Comparison of ENCODE assay signal across 12 cellular contexts in the genomic region with DNA sequence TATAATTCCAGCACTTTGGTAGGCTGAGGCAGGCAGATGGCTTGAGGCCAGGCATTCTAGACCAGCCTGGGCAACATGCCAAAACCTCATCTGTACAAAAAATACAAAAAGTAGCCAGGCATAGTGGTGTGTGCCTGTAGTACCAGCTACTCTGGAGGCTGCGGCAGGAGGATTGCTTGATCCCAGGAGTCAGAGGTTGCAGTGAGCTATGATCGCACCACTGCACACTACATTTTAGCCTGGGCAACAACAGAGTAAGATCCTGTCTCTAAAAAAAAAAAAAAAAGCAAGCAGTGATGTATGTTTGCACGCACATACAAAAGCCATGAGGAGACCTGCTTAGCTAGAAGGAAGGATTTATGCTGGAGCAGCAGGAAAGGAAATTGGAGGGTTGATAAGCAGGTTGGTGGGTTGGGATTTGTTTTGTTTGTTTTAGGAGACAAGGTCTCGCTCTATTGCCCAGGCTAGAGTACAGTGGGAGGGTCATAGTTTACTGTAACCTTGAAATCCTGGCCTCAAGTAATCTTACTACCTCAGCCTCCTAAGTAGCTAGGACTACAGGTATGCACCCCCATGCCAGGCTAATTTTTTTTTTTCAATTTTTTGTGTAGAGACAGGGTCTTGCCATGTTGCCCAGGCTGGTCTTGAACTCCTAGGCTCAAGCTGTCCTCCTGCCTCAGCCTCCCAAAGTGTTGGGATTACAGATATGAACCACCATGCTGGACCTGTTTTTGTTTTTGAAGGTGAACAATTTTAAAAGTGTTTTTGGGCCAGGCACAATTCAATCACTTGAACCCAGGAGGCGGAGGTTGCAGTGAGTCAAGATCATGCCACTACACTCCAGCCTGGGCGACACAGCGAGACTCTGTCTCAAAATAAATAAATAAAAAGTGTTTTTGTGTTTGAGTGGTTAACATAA. TPM values are rescaled to one million over a fixed set of nuclear protein-coding genes. Genes with fewer than 3 reads are reported as not detected.
DNase-seq lines count a peak whose midpoint lies in the region; ATAC-seq and TF ChIP-seq lines count a peak whose summit lies in the region.
"Had no signal": no experiment of that assay in that cellular context is flagged by ENCODE, and none has a peak within 500 bp of the region (broad histone marks: within the 10 kb centered on the region; RNA-seq: fewer than 3 reads in every experiment).

No MANE protein-coding gene starts in this region.

- DNase-seq in COR-L47 (lab: John Stamatoyannopoulos, UW): peak; percentile 66
- peak; percentile 11 for DNase-seq in NCI-H774 (lab: John Stamatoyannopoulos, UW)
- peak; percentile 29 for DNase-seq in fibroblast of pulmonary artery (ENCODE audit: low read depth)
- no peak for DNase-seq in mesenteric fat pad (ENCODE audit: low spot score)
- DNase-seq in T-cell: no peak
- DNase-seq in PC-9: no peak
- DNase-seq: glutamatergic neuron, left ventricle myocardium inferior, NCI-H187 had no signal

- no peaks in the 10 kb centered on the region for H3K27me3 ChIP-seq in HUES6 (ENCODE audit: control insufficient read depth, insufficient read depth, low read length)
- no peaks in the 10 kb centered on the region for H3K27me3 ChIP-seq in PC-9 (ENCODE audit: insufficient read depth, low read depth)

- H3K9me2 ChIP-seq in PC-9 (ENCODE audit: insufficient read depth): no peaks in the 10 kb centered on the region

- H3K4me1 Mint-ChIP-seq in T-cell: peaks cover 21 to 41% (median 32%) of the 10 kb centered on the region in 3 donors

- H4K20me1 ChIP-seq in PC-9 (ENCODE audit: insufficient read depth): no peaks in the 10 kb centered on the region

- ATAC-seq in GM18868 (IDR thresholded peaks at IDR 0.05; ENCODE audit: unreplicated experiment): no peak
- ATAC-seq in T-cell (replicated peaks in 1 of 4): no peak

- H3K4me3 ChIP-seq in HUES6 (ENCODE audit: low read depth, low read length) (no peak overlapping the region), fibroblast of pulmonary artery (replicated peaks; ENCODE audit: low read depth, low read length) (no peak overlapping the region), PC-9 (no peak overlapping the region)
- H3K4me3 ChIP-seq: left ventricle myocardium inferior had no signal

- H3K9me3 ChIP-seq in HUES6 (ENCODE audit: control insufficient read depth, insufficient read depth, low read depth, low read length) (no peaks in the 10 kb centered on the region), PC-9 (ENCODE audit: insufficient read depth, low read depth) (no peaks in the 10 kb centered on the region)
- H3K9me3 ChIP-seq: left ventricle myocardium inferior had no signal

- H3K36me3 ChIP-seq in HUES6 (ENCODE audit: control insufficient read depth, insufficient read depth, low read length) (no peaks in the 10 kb centered on the region), PC-9 (ENCODE audit: low read depth) (no peaks in the 10 kb centered on the region)
- H3K36me3 ChIP-seq: left ventricle myocardium inferior had no signal

- TF ChIP-seq CTCF in fibroblast of pulmonary artery (IDR thresholded peaks at IDR 0.05; ENCODE audit: low read length, missing control alignments): no peak
- no peak for TF ChIP-seq CTCF in PC-9 (conservative IDR thresholded peaks at IDR 0.05)

- no peak overlapping the region for H2AFZ ChIP-seq in PC-9

- H3K27ac Mint-ChIP-seq in T-cell: no peak overlapping the region

- no peak overlapping the region for H3K4me2 ChIP-seq in PC-9

- CTCF ChIA-PET in T-cell (lab: Charles Lee) (interaction anchor here in 1 of 2 donors (0.7 kb wide), 1 partner anchor 55 kb away, joined by 3 read pairs; no protein-coding TSS in a partner anchor), PC-9 (lab: Charles Lee) (no interaction called here)

- peaks cover 9% of the 10 kb centered on the region for H3K36me3 Mint-ChIP-seq in T-cell

- BruUV-seq in PC-9 (replicated peaks; lab: Mats Ljungman, UMichigan): no TSS peak

- peaks cover 3% of the 10 kb centered on the region; the same call in 1 of the 2 replicates for H3F3A ChIP-seq in PC-9 (ENCODE audit: insufficient read depth, low read depth)

- no peaks in the 10 kb centered on the region for H3K9me3 Mint-ChIP-seq in T-cell

- POLR2A ChIA-PET in T-cell (lab: Charles Lee) (no interaction called here), PC-9 (lab: Charles Lee; ENCODE audit: unreplicated experiment) (interaction anchor here (0.6 kb wide), 1 partner anchor 559 kb away, joined by 4 read pairs; no protein-coding TSS in a partner anchor)

- no peak overlapping the region for H3K4me3 Mint-ChIP-seq in T-cell

- H3K27me3 Mint-ChIP-seq in T-cell: no peaks in the 10 kb centered on the region

- H3K79me2 ChIP-seq in PC-9 (ENCODE audit: low read depth): peaks cover 7% of the 10 kb centered on the region

- H3K27ac ChIP-seq in HUES6 (ENCODE audit: low read depth, low read length) (no peak overlapping the region), PC-9 (no peak overlapping the region)
- H3K27ac ChIP-seq: C4-2B, left ventricle myocardium inferior had no signal

- H3K4me1 ChIP-seq in HUES6 (ENCODE audit: control insufficient read depth, insufficient read depth, low read length) (peaks cover 17% of the 10 kb centered on the region), PC-9 (replicated peaks; ENCODE audit: insufficient read depth) (peaks cover 16% of the 10 kb centered on the region)

- peak overlapping the region; percentile 18 for H3K9ac ChIP-seq in HUES6 (ENCODE audit: low read length)

- intact Hi-C loops in PC-9 (cut with micrococcal nuclease; ENCODE audit: unreplicated experiment): no loop called here

RNA-seq across cellular contexts. Expression of a gene that starts 4.0 kb away (rescaled TPM):
- total RNA-seq in mesenteric fat pad: 2.2 TPM
- 1 to 10 TPM; 1.4 to 7.5 (median 5.6) TPM for total RNA-seq in T-cell
- total RNA-seq in PC-9 (2021): 2.7 and 3.3 TPM in 2 replicates

RNA-seq across cellular contexts. Expression of a gene that starts 4.2 kb away (rescaled TPM):
- total RNA-seq in mesenteric fat pad (14.9 TPM), T-cell (10 to 100 TPM; 20.4 to 33.9 (median 32.0) TPM), PC-9 (2021) (33.4 and 40.0 TPM in 2 replicates)

RNA-seq across cellular contexts. Expression of a gene that starts 19.6 kb away (rescaled TPM):
- total RNA-seq in mesenteric fat pad: 10.0 TPM
- total RNA-seq in T-cell: 10 to 100 TPM in 3 of 5 donors, 1 to 10 TPM in 2; 8.3 to 17.2 (median 14.6) TPM
- 13.2 and 13.5 TPM in 2 replicates for total RNA-seq in PC-9 (2021)

RNA-seq across cellular contexts. Expression of a gene that starts 26.0 kb away (rescaled TPM):
- total RNA-seq in mesenteric fat pad (4.0 TPM), T-cell (1 to 10 TPM in 4 of 5 donors, under 1 TPM in 1; 0.68 to 4.6 (median 3.6) TPM), PC-9 (2021) (5.2 and 6.3 TPM in 2 replicates)

RNA-seq across cellular contexts. Expression of a gene that starts 27.8 kb away (rescaled TPM):
- total RNA-seq in mesenteric fat pad (46.7 TPM), T-cell (1 to 10 TPM; 1.1 to 3.5 (median 2.1) TPM), PC-9 (2021) (9.8 and 13.3 TPM in 2 replicates)

Comparison
In these comparisons a context has a peak if more than half of its experiments do, and no peak if none do; other contexts are left out.
1. DNase-seq: peak in COR-L47 (single experiment), NCI-H774 (single experiment) and fibroblast of pulmonary artery (single experiment); none in mesenteric fat pad (single experiment), T-cell (0 of 34) and PC-9 (0 of 2).